ENCODE assay signal across 1 cellular context in genomic region chr17:82287849-82288601, GRCh38.
TF ChIP-seq lines count a peak whose summit lies in the region.

No MANE protein-coding gene starts in this region.

TF ChIP-seq in HepG2, 621 proteins besides CTCF, POLR2A, EP300 and RAD21 (continued from another document and continues in another):
- TF ChIP-seq MAZ (IDR thresholded peaks at IDR 0.05; ENCODE audit: borderline replicate concordance, low read depth, low read length) (0 out of 2 replicates have a peak, but pooled peaks have one; percentile 35), MAZ (CRISPR knock-in tag; IDR thresholded peaks at IDR 0.05; ENCODE audit: low read depth) (peak; percentile 82), ZBTB44 (CRISPR knock-in tag; IDR thresholded peaks at IDR 0.05) (peak; percentile 21; the same call in 1 of the 2 replicates), GATA4 (IDR thresholded peaks at IDR 0.05; ENCODE audit: borderline replicate concordance, low read depth) (peak; percentile 50; the same call in 1 of the 2 replicates), ZNF740 (CRISPR knock-in tag; IDR thresholded peaks at IDR 0.05) (no peak), SAP130 (CRISPR knock-in tag; IDR thresholded peaks at IDR 0.05; ENCODE audit: low read depth) (peak; percentile 98), ZBTB43 (CRISPR knock-in tag; conservative IDR thresholded peaks at IDR 0.05) (0 out of 2 replicates have a peak, but pooled peaks have one; percentile 57), FUBP1 (CRISPR knock-in tag; IDR thresholded peaks at IDR 0.05; ENCODE audit: borderline replicate concordance) (peak; percentile 82; the same call in 1 of the 2 replicates), ZSCAN31 (CRISPR knock-in tag; IDR thresholded peaks at IDR 0.05; ENCODE audit: low read depth) (peak; percentile 76; the same call in 1 of the 2 replicates), MBNL3 (CRISPR knock-in tag; conservative IDR thresholded peaks at IDR 0.05) (no peak), E2F1 (CRISPR knock-in tag; IDR thresholded peaks at IDR 0.05) (no peak), BCL6 (CRISPR knock-in tag; IDR thresholded peaks at IDR 0.05) (peak; percentile 95), ARNTL (CRISPR knock-in tag; IDR thresholded peaks at IDR 0.05) (peak; percentile 100), ZNF430 (CRISPR knock-in tag; IDR thresholded peaks at IDR 0.05) (peak; percentile 92), TMF1 (CRISPR knock-in tag; IDR thresholded peaks at IDR 0.05; ENCODE audit: low read depth) (no peak; the same call in 1 of the 2 replicates), ZBTB10 (CRISPR knock-in tag; IDR thresholded peaks at IDR 0.05; ENCODE audit: borderline replicate concordance) (no peak), ZSCAN29 (CRISPR knock-in tag; conservative IDR thresholded peaks at IDR 0.05) (peak; percentile 88), ZNF335 (CRISPR knock-in tag; IDR thresholded peaks at IDR 0.05) (peak; percentile 85), MEIS1 (CRISPR knock-in tag; IDR thresholded peaks at IDR 0.05; ENCODE audit: borderline replicate concordance) (peak; percentile 47), RNF2 (conservative IDR thresholded peaks at IDR 0.05; ENCODE audit: low read depth) (peak; percentile 97), UBTF (CRISPR knock-in tag; IDR thresholded peaks at IDR 0.05) (peak; percentile 73), NFIB (CRISPR knock-in tag; IDR thresholded peaks at IDR 0.05; ENCODE audit: borderline replicate concordance) (no peak), ZNF234 (CRISPR knock-in tag; conservative IDR thresholded peaks at IDR 0.05) (no peak), RARA (CRISPR knock-in tag; IDR thresholded peaks at IDR 0.05) (peak; percentile 98), ZNF180 (CRISPR knock-in tag; IDR thresholded peaks at IDR 0.05; ENCODE audit: borderline replicate concordance, low read depth) (no peak), CBFB (CRISPR knock-in tag; IDR thresholded peaks at IDR 0.05) (peak; percentile 70; the same call in 1 of the 2 replicates), RBFOX2 (IDR thresholded peaks at IDR 0.05; ENCODE audit: low read depth, low read length) (no peak), ZNF30 (CRISPR knock-in tag; IDR thresholded peaks at IDR 0.05) (no peak), KIAA2018 (CRISPR knock-in tag; IDR thresholded peaks at IDR 0.05; ENCODE audit: borderline replicate concordance) (no peak), ZNF7 (CRISPR knock-in tag; IDR thresholded peaks at IDR 0.05) (no peak), PAWR (CRISPR knock-in tag; IDR thresholded peaks at IDR 0.05; ENCODE audit: borderline replicate concordance) (no peak), ZNF232 (CRISPR knock-in tag; IDR thresholded peaks at IDR 0.05; ENCODE audit: borderline replicate concordance) (no peak), ZNF431 (CRISPR knock-in tag; IDR thresholded peaks at IDR 0.05; ENCODE audit: borderline replicate concordance, low read depth) (peak; percentile 46; the same call in 1 of the 2 replicates), ZNF33B (CRISPR knock-in tag; IDR thresholded peaks at IDR 0.05) (0 out of 2 replicates have a peak, but pooled peaks have one; percentile 81), ZNF597 (CRISPR knock-in tag; IDR thresholded peaks at IDR 0.05) (no peak), BATF2 (CRISPR knock-in tag; IDR thresholded peaks at IDR 0.05) (peak; percentile 81), FOXC1 (CRISPR knock-in tag; IDR thresholded peaks at IDR 0.05; ENCODE audit: borderline replicate concordance) (peak; percentile 98), ZNF891 (CRISPR knock-in tag; IDR thresholded peaks at IDR 0.05) (peak; percentile 83)
